ENCODE assay signal across 8 cellular contexts in the genomic region with DNA sequence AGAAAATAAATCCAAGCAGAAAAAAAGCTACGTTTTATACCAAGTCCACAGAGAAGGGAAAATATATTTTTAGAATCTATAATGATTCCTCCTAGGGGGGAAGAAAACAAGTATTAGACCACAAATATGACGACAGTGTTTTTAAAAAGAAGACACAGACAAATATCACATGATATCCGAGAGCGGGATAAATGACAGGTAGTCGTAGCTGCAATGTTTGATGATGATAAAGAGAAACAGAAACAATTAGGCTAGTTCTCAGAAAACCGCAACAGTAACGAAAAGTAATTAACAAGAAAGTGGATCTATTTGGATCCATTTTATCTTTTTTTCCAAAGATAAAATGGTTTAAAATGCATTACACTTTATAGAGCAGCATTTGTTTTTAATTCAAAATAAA. TPM values are rescaled to one million over a fixed set of nuclear protein-coding genes. Genes with fewer than 3 reads are reported as not detected.
A peak's percentile ranks its signal among the peaks of the same experiment; 100 is the strongest.
DNase-seq lines count a peak whose midpoint lies in the region; ATAC-seq, FAIRE-seq and TF ChIP-seq lines count a peak whose summit lies in the region.

No MANE protein-coding gene starts in this region.

- DNase-seq in left ventricle myocardium inferior (no peak), left ventricle myocardium superior (no peak), GM12878 (ENCODE audit: low read depth, low spot score) (no peak), mesendoderm (no peak), DMS 273 (lab: John Stamatoyannopoulos, UW; ENCODE audit: unreplicated experiment) (no peak), 8988T (no peak), GM10248 (ENCODE audit: extremely low spot score) (no peak)

- H3K56ac ChIP-seq in mesendoderm (ENCODE audit: low read length) = peak overlapping the region; percentile 86

- SMC1A ChIA-PET in GM12878 (lab: Charles Lee; ENCODE audit: uncharacterized antibody, unreplicated experiment) = interaction anchor here (0.6 to 5.0 kb wide), 9 partner anchors 9 to 311 kb away, joined by 3 to 43 read pairs (median 5); a partner anchor contains a TSS

- no peak overlapping the region for H2AFZ ChIP-seq in GM12878 (ENCODE audit: control insufficient read depth, low read depth, low read length)

- H3K9ac ChIP-seq in GM12878 (ENCODE audit: control insufficient read depth, insufficient read depth, low read length) = peak overlapping the region; percentile 90
- H3K9ac ChIP-seq in mesendoderm (ENCODE audit: low read length) = peak overlapping the region; percentile 70

- H3K27ac ChIP-seq in left ventricle myocardium inferior (replicated peaks) (peak overlapping the region; percentile 89), GM12878 (ENCODE audit: control insufficient read depth, insufficient read depth) (peak overlapping the region; percentile 70), mesendoderm (ENCODE audit: low read depth, low read length) (no peak overlapping the region)

- in situ Hi-C loops in GM12878 (cut with MboI) = no loop called here

- H2BK15ac ChIP-seq in mesendoderm (replicated peaks; ENCODE audit: low read depth) = no peak overlapping the region

- H3K23ac ChIP-seq in mesendoderm (ENCODE audit: low read length) = no peak overlapping the region

- H4K5ac ChIP-seq in mesendoderm (ENCODE audit: low read length) = no peak overlapping the region

- peak overlapping the region; percentile 73 for H3K4me2 ChIP-seq in GM12878 (ENCODE audit: control insufficient read depth, insufficient read depth)
- peak overlapping the region; percentile 78 for H3K4me2 ChIP-seq in mesendoderm (ENCODE audit: low read length)

- H3K27me3 ChIP-seq in left ventricle myocardium inferior (ENCODE audit: low read depth) = no peaks in the 10 kb centered on the region
- no peaks in the 10 kb centered on the region for H3K27me3 ChIP-seq in GM12878 (replicated peaks in 1 of 2; ENCODE audit: control insufficient read depth in 2 of 2, insufficient read depth in 2 of 2, low read length in 1 of 2)
- H3K27me3 ChIP-seq in mesendoderm (ENCODE audit: insufficient read depth, low read length, poor library complexity) = no peaks in the 10 kb centered on the region

- TF ChIP-seq CTCF in left ventricle myocardium inferior (IDR thresholded peaks at IDR 0.05; ENCODE audit: borderline replicate concordance) = no peak
- TF ChIP-seq CTCF in GM12878 (IDR thresholded peaks at IDR 0.05 in 2 of 3, conservative IDR thresholded peaks at IDR 0.05 in 1 of 3; ENCODE audit: control insufficient read depth in 2 of 3, extremely low read depth in 1 of 3, insufficient read depth in 1 of 3, low read depth in 3 of 3, low read length in 3 of 3) = no peak
- no peak for TF ChIP-seq CTCF in GM10248 (IDR thresholded peaks at IDR 0.05; ENCODE audit: control extremely low read depth, extremely low read depth, low read depth, missing control alignments)

- H2BK5ac ChIP-seq in mesendoderm (ENCODE audit: low read length) = no peak overlapping the region

- BruUV-seq in GM12878 (replicated peaks; lab: Mats Ljungman, UMichigan) = no TSS peak

- H3K9me3 ChIP-seq in left ventricle myocardium inferior (replicated peaks) (no peaks in the 10 kb centered on the region), GM12878 (replicated peaks; ENCODE audit: control insufficient read depth, insufficient read depth, low read length) (no peaks in the 10 kb centered on the region)

- H2AK5ac ChIP-seq in mesendoderm (ENCODE audit: low read length) = no peak overlapping the region

- intact Hi-C loops in left ventricle myocardium inferior (cut with micrococcal nuclease) (no loop called here), left ventricle myocardium superior (cut with micrococcal nuclease) (no loop called here), GM12878 (cut with micrococcal nuclease; ENCODE audit: unreplicated experiment) (loop anchor here (5.0 kb wide), 3 partner anchors 171 to 226 kb away; a partner anchor contains a TSS)

- peak overlapping the region; percentile 99 for H3K4me3 ChIP-seq in left ventricle myocardium inferior
- H3K4me3 ChIP-seq in GM12878 = peak overlapping the region; percentile 78
- peak overlapping the region; percentile 56 for H3K4me3 ChIP-seq in mesendoderm (ENCODE audit: low read length)

- no peak for TF ChIP-seq RAD21 in GM12878 (IDR thresholded peaks at IDR 0.05; ENCODE audit: insufficient read depth, low read depth, low read length)

- no peak for ATAC-seq in left ventricle myocardium superior
- no peak for ATAC-seq in GM12878
- ATAC-seq in HG03442 (IDR thresholded peaks at IDR 0.05; ENCODE audit: unreplicated experiment) = no peak

- RAD21 ChIA-PET in GM12878 (lab: Charles Lee; ENCODE audit: unreplicated experiment) = interaction anchor here (0.8 to 2.7 kb wide), 10 partner anchors 8 to 227 kb away, joined by 3 to 10 read pairs (median 4); a partner anchor contains a TSS

- H3K79me2 ChIP-seq in GM12878 (ENCODE audit: control insufficient read depth, insufficient read depth, low read length) (peaks cover 50% of the 10 kb centered on the region), mesendoderm (ENCODE audit: control insufficient read depth, insufficient read depth, low read length) (peaks cover 24% of the 10 kb centered on the region)

- H3K4me1 ChIP-seq in left ventricle myocardium inferior (peaks cover 85% of the 10 kb centered on the region), GM12878 (ENCODE audit: control insufficient read depth, insufficient read depth, low read length) (peaks cover 6% of the 10 kb centered on the region; the same call in 1 of the 2 replicates), mesendoderm (ENCODE audit: control insufficient read depth, low read depth, low read length) (peaks cover 2% of the 10 kb centered on the region)

- FAIRE-seq in GM12878 (lab: Jason Lieb, UNC) = no peak

- CTCF ChIA-PET in GM12878 (lab: Yijun Ruan, JAX) = interaction anchor here (0.6 to 2.6 kb wide), 9 partner anchors 8 to 604 kb away, joined by 3 to 16 read pairs (median 4); no protein-coding TSS in a partner anchor
- CTCF ChIA-PET in GM10248 (lab: Yijun Ruan, JAX) = interaction anchor here (1.0 to 1.8 kb wide), 3 partner anchors 17 to 174 kb away, joined by 3 to 6 read pairs (median 6); no protein-coding TSS in a partner anchor

- no peak overlapping the region for H3K4ac ChIP-seq in mesendoderm (ENCODE audit: low read depth, low read length)

- H3K36me3 ChIP-seq in left ventricle myocardium inferior (peaks cover 3% of the 10 kb centered on the region), GM12878 (ENCODE audit: control insufficient read depth in 2 of 2, insufficient read depth in 2 of 2, low read length in 1 of 2) (no peaks in the 10 kb centered on the region), mesendoderm (ENCODE audit: control insufficient read depth, insufficient read depth, low read length) (no peaks in the 10 kb centered on the region)

- WGBS in GM12878 (ENCODE audit: insufficient coverage, insufficient replicate concordance, low lambda C conversion rate, missing lambda C conversion rate) = under 1% methylated on average over 7 of the region's 7 CpGs
- no CpG with 5 or more reads among the region's 7 CpGs for WGBS in mesendoderm (ENCODE audit: extremely low coverage, insufficient coverage, low lambda C conversion rate)

- H4K20me1 ChIP-seq in GM12878 (ENCODE audit: control insufficient read depth, insufficient read depth) = no peaks in the 10 kb centered on the region

- no peak overlapping the region for H2BK120ac ChIP-seq in mesendoderm (ENCODE audit: low read depth, low read length)

- H3K79me1 ChIP-seq in mesendoderm (ENCODE audit: low read length) = peaks cover 10% of the 10 kb centered on the region

- no peak overlapping the region for H4K8ac ChIP-seq in mesendoderm (ENCODE audit: low read depth, low read length)

- POLR2A ChIA-PET in GM12878 (lab: Charles Lee) (interaction anchor here (0.5 to 3.8 kb wide), 8 partner anchors 8 to 358 kb away, joined by 3 to 19 read pairs (median 4); a partner anchor contains a TSS), GM10248 (lab: Yijun Ruan, JAX) (no interaction called here)

- TF ChIP-seq EP300 in GM12878 (IDR thresholded peaks at IDR 0.05; ENCODE audit: borderline replicate concordance in 1 of 2, control insufficient read depth in 1 of 2, low read depth in 2 of 2, low read length in 2 of 2) = no peak

- H3K18ac ChIP-seq in mesendoderm (ENCODE audit: low read length) = no peak overlapping the region

- TF ChIP-seq POLR2A in GM12878 (IDR thresholded peaks at IDR 0.05; ENCODE audit: low read depth, low read length) = no peak

RNA-seq across cellular contexts. Expression of a gene that starts 0.9 kb away (rescaled TPM):
- total RNA-seq in left ventricle myocardium inferior (6.4 TPM), left ventricle myocardium superior (8.2 TPM), GM12878 (2014; rRNA removed) (9.5 and 10.9 TPM in 2 replicates), GM12878 (2014; rRNA removed; fragmentation: Illumina TruSeq; extraction: Trizol) (12.7 TPM in 2 replicates), GM12878 (2021) (13.2 and 13.5 TPM in 2 replicates)
- 25.7 and 27.0 TPM in 2 replicates for total RNA-seq in GM12878 (2013; cell fraction: nucleolus; rRNA removed)
- polyA plus RNA-seq in GM12878 (2011; ENCODE audit: low read depth) = 7.7 TPM
- polyA plus RNA-seq in GM12878 (2011; rRNA removed) (11.4 and 23.9 TPM in 2 replicates), GM12878 (2014; fragmentation: Illumina TruSeq; extraction: Trizol) (13.9 and 19.8 TPM in 2 replicates), GM12878 (2014; fragmentation: Nextera tagmentation; extraction: Ambion mirVana) (1 to 10 TPM; 4.2 to 7.3 TPM), GM12878 (2014; rRNA removed) (10.0 and 11.8 TPM in 2 replicates), GM12878 (2016; fragmentation: Nextera tagmentation; extraction: Ambion mirVana) (10 to 100 TPM; 20.2 to 23.9 TPM)
- 4.5 TPM in 2 replicates for polyA plus RNA-seq in GM12878 (2011; cell fraction: cytosol; rRNA removed)
- 11.0 and 11.2 TPM in 2 replicates for polyA plus RNA-seq in GM12878 (2011; cell fraction: nucleus; rRNA removed)
- polyA plus RNA-seq in GM12878 (2012) = 11.3 and 14.1 TPM in 2 replicates
- 3.5 and 3.6 TPM in 2 replicates for polyA minus RNA-seq in GM12878 (2011; rRNA and poly(A)+ RNA removed)
- polyA minus RNA-seq in GM12878 (2011; cell fraction: cytosol; rRNA and poly(A)+ RNA removed) = 2.9 and 4.3 TPM in 2 replicates
- polyA minus RNA-seq in GM12878 (2011; cell fraction: nucleus; rRNA and poly(A)+ RNA removed) = 5.6 and 9.9 TPM in 2 replicates
- 15.8 TPM for polyA plus RNA-seq in mesendoderm (2013, experiment 1 of 2)
- 15.6 TPM for polyA plus RNA-seq in mesendoderm (2013, experiment 2 of 2)

RNA-seq across cellular contexts. Expression of a gene that starts 0.9 kb away (rescaled TPM):
- total RNA-seq in left ventricle myocardium inferior (2.2 TPM), left ventricle myocardium superior (1.9 TPM), GM12878 (2014; rRNA removed) (0.98 and 1.2 TPM in 2 replicates), GM12878 (2014; rRNA removed; fragmentation: Illumina TruSeq; extraction: Trizol) (0.63 and 0.74 TPM in 2 replicates), GM12878 (2021) (0.95 and 1.7 TPM in 2 replicates)
- 2.2 and 5.4 TPM in 2 replicates for total RNA-seq in GM12878 (2013; cell fraction: nucleolus; rRNA removed)
- polyA plus RNA-seq in GM12878 (2011; ENCODE audit: low read depth) = 0.22 TPM
- polyA plus RNA-seq in GM12878 (2011; rRNA removed) (0.30 and 0.41 TPM in 2 replicates), GM12878 (2014; fragmentation: Illumina TruSeq; extraction: Trizol) (0.48 and 1.3 TPM in 2 replicates), GM12878 (2014; fragmentation: Nextera tagmentation; extraction: Ambion mirVana) (under 1 TPM in 1 of 2 experiments, not detected in 1; 0.09 TPM), GM12878 (2014; rRNA removed) (0.94 and 0.96 TPM in 2 replicates), GM12878 (2016; fragmentation: Nextera tagmentation; extraction: Ambion mirVana) (1 to 10 TPM; 1.2 to 2.0 TPM)
- 0.39 and 0.40 TPM in 2 replicates for polyA plus RNA-seq in GM12878 (2011; cell fraction: cytosol; rRNA removed)
- polyA plus RNA-seq in GM12878 (2011; cell fraction: nucleus; rRNA removed) = 0.73 and 0.97 TPM in 2 replicates
- polyA plus RNA-seq in GM12878 (2012) = 0.24 and 0.67 TPM in 2 replicates
- 0.15 and 0.51 TPM in 2 replicates for polyA minus RNA-seq in GM12878 (2011; rRNA and poly(A)+ RNA removed)
- not detected in 2 replicates for polyA minus RNA-seq in GM12878 (2011; cell fraction: cytosol; rRNA and poly(A)+ RNA removed)
- 0.36 and 1.1 TPM in 2 replicates for polyA minus RNA-seq in GM12878 (2011; cell fraction: nucleus; rRNA and poly(A)+ RNA removed)
- 1.3 TPM for polyA plus RNA-seq in mesendoderm (2013, experiment 1 of 2)
- 1.3 TPM for polyA plus RNA-seq in mesendoderm (2013, experiment 2 of 2)

RNA-seq across cellular contexts. Expression of a gene that starts 20.9 kb away (rescaled TPM):
- total RNA-seq in left ventricle myocardium inferior (40.4 TPM), left ventricle myocardium superior (44.0 TPM), GM12878 (2014; rRNA removed) (15.5 and 18.7 TPM in 2 replicates), GM12878 (2014; rRNA removed; fragmentation: Illumina TruSeq; extraction: Trizol) (5.5 and 6.1 TPM in 2 replicates), GM12878 (2021) (25.6 and 26.4 TPM in 2 replicates)
- 22.6 and 25.9 TPM in 2 replicates for total RNA-seq in GM12878 (2013; cell fraction: nucleolus; rRNA removed)
- 8.0 TPM for polyA plus RNA-seq in GM12878 (2011; ENCODE audit: low read depth)
- polyA plus RNA-seq in GM12878 (2011; rRNA removed) (6.4 and 9.9 TPM in 2 replicates), GM12878 (2014; fragmentation: Illumina TruSeq; extraction: Trizol) (2.0 and 4.3 TPM in 2 replicates), GM12878 (2014; fragmentation: Nextera tagmentation; extraction: Ambion mirVana) (under 1 TPM; 0.21 to 0.44 TPM), GM12878 (2014; rRNA removed) (18.1 and 22.2 TPM in 2 replicates), GM12878 (2016; fragmentation: Nextera tagmentation; extraction: Ambion mirVana) (1 to 10 TPM; 3.6 to 5.0 TPM)
- polyA plus RNA-seq in GM12878 (2011; cell fraction: cytosol; rRNA removed) = 7.5 and 14.9 TPM in 2 replicates
- polyA plus RNA-seq in GM12878 (2011; cell fraction: nucleus; rRNA removed) = 62.6 and 69.2 TPM in 2 replicates
- 14.5 and 24.2 TPM in 2 replicates for polyA plus RNA-seq in GM12878 (2012)
- polyA minus RNA-seq in GM12878 (2011; rRNA and poly(A)+ RNA removed) = 5.7 and 13.2 TPM in 2 replicates
- polyA minus RNA-seq in GM12878 (2011; cell fraction: cytosol; rRNA and poly(A)+ RNA removed) = 2.9 and 3.3 TPM in 2 replicates
- polyA minus RNA-seq in GM12878 (2011; cell fraction: nucleus; rRNA and poly(A)+ RNA removed) = 17.3 and 27.3 TPM in 2 replicates
- 10.1 TPM for polyA plus RNA-seq in mesendoderm (2013, experiment 1 of 2)
- polyA plus RNA-seq in mesendoderm (2013, experiment 2 of 2) = 10.8 TPM
